Comparison of ENCODE assay signal across 1 cellular context in genomic region chr5:18965893-18966292, GRCh38.
TF ChIP-seq lines count a peak whose summit lies in the region.

No MANE protein-coding gene starts in this region.

TF ChIP-seq in H1, 55 proteins besides CTCF, POLR2A, EP300 and RAD21 (continued from another document):
- TF ChIP-seq CHD7 (IDR thresholded peaks at IDR 0.05; ENCODE audit: insufficient replicate concordance, low read length) (no peak), PHF8 (conservative IDR thresholded peaks at IDR 0.05; ENCODE audit: low read depth, low read length) (no peak), ZNF274 (IDR thresholded peaks at IDR 0.05; ENCODE audit: borderline replicate concordance, extremely low read depth, low read length) (no peak), ATF2 (IDR thresholded peaks at IDR 0.05; ENCODE audit: low read length) (no peak), TEAD4 (IDR thresholded peaks at IDR 0.05; ENCODE audit: low read depth, low read length) (no peak), SP2 (IDR thresholded peaks at IDR 0.05; ENCODE audit: low read length) (no peak), SP4 (IDR thresholded peaks at IDR 0.05; ENCODE audit: low read length) (no peak), BACH1 (IDR thresholded peaks at IDR 0.05; ENCODE audit: low read length) (no peak), SAP30 (IDR thresholded peaks at IDR 0.05; ENCODE audit: insufficient read depth, insufficient replicate concordance, low read length) (no peak), CEBPB (IDR thresholded peaks at IDR 0.05; ENCODE audit: low read depth, low read length) (no peak), SIN3A (conservative IDR thresholded peaks at IDR 0.05 in 1 of 2, IDR thresholded peaks at IDR 0.05 in 1 of 2; ENCODE audit: low read depth in 1 of 2, low read length in 2 of 2) (no peak), SUZ12 (IDR thresholded peaks at IDR 0.05; ENCODE audit: low read length) (no peak)
TF ChIP-seq in H1: peak in this region for 0.
